ENCODE assay signal across 22 cellular contexts in genomic region chr2:33617401-33617800, GRCh38.
"Had no signal": no experiment of that assay in that cellular context is flagged by ENCODE, and none has a peak within 500 bp of the region (broad histone marks: within the 10 kb centered on the region; RNA-seq: fewer than 3 reads in every experiment).

No MANE protein-coding gene starts in this region.

- H3K27me3 ChIP-seq: dorsolateral prefrontal cortex, neutrophil, pancreas, right lobe of liver, tibial nerve, upper lobe of left lung had no signal

- H3K4me1 ChIP-seq: pancreas, right lobe of liver, tibial nerve, upper lobe of left lung had no signal

- DNase-seq: dorsolateral prefrontal cortex; effector CD4-positive, alpha-beta T cell; kidney; mucosa of descending colon; naive B cell; pancreas; right lobe of liver; small intestine; stimulated activated CD4-positive, alpha-beta T cell treated with anti-CD3 and anti-CD28 coated beads, Interleukin-15, amount 100 ng/mL, for 24 hours; stimulated activated CD4-positive, alpha-beta T cell treated with anti-CD3 and anti-CD28 coated beads, Interleukin-2, amount 100 ng/mL, for 48 hours; stimulated activated naive B cell treated with anti-CD40 and anti-IgM and Interleukin-4, amounts not matched to agents 10 μg/mL and 1 μg/mL and 100 μg/mL, for 72 hours; upper lobe of left lung had no signal

- H3K27ac ChIP-seq: dorsolateral prefrontal cortex, neutrophil, pancreas, right lobe of liver, thoracic aorta, tibial nerve, upper lobe of left lung had no signal

- H3K4me3 Mint-ChIP-seq: mesothelial cell of epicardium; naive B cell; natural killer cell treated with Interleukin-12 subunit alpha and Interleukin-12 subunit beta and Interleukin-15 and Interleukin-18, amount 100 ng/mL, for 72 hours; neural crest cell; stimulated activated naive B cell treated with anti-CD40 and anti-IgM and Interleukin-4, amounts not matched to agents 10 μg/mL and 1 μg/mL and 100 μg/mL, for 72 hours; stimulated activated naive CD8-positive, alpha-beta T cell treated with anti-CD3 and anti-CD28 coated beads, Interleukin-15, Interleukin-2, amounts not matched to agents 100 ng/mL and 50 ng/mL, for 24 hours had no signal

- H3K27me3 Mint-ChIP-seq: progenitor cell of endocrine pancreas; stimulated activated naive B cell treated with anti-CD40 and anti-IgM and Interleukin-4, amounts not matched to agents 10 μg/mL and 1 μg/mL and 100 μg/mL, for 72 hours; stimulated activated naive CD8-positive, alpha-beta T cell treated with anti-CD3 and anti-CD28 coated beads, Interleukin-15, Interleukin-2, amounts not matched to agents 100 ng/mL and 50 ng/mL, for 24 hours had no signal

- FAIRE-seq: frontal cortex, kidney, pancreas, small intestine had no signal

- H3K4me1 Mint-ChIP-seq: naive B cell, neural crest cell had no signal

- H3K36me3 ChIP-seq: neutrophil, pancreas, right lobe of liver, thoracic aorta, tibial nerve, upper lobe of left lung had no signal

- H3K27ac Mint-ChIP-seq: mesothelial cell of epicardium; naive B cell; natural killer cell treated with Interleukin-12 subunit alpha and Interleukin-12 subunit beta and Interleukin-15 and Interleukin-18, amount 100 ng/mL, for 72 hours; progenitor cell of endocrine pancreas; stimulated activated naive B cell treated with anti-CD40 and anti-IgM and Interleukin-4, amounts not matched to agents 10 μg/mL and 1 μg/mL and 100 μg/mL, for 72 hours; stimulated activated naive CD8-positive, alpha-beta T cell treated with anti-CD3 and anti-CD28 coated beads, Interleukin-15, Interleukin-2, amounts not matched to agents 100 ng/mL and 50 ng/mL, for 24 hours had no signal

- H3K4me3 ChIP-seq: dorsolateral prefrontal cortex, mucosa of descending colon, pancreas, right lobe of liver, thoracic aorta, tibial nerve, upper lobe of left lung had no signal

- ATAC-seq: left lobe of liver; mucosa of descending colon; natural killer cell treated with Interleukin-12 subunit alpha and Interleukin-12 subunit beta and Interleukin-15 and Interleukin-18, amount 100 ng/mL, for 72 hours; pancreas; right lobe of liver; stimulated activated naive B cell treated with anti-CD40 and anti-IgM and Interleukin-4, amounts not matched to agents 10 μg/mL and 1 μg/mL and 100 μg/mL, for 72 hours had no signal

- H3K9me3 ChIP-seq: neutrophil, pancreas, right lobe of liver, thoracic aorta had no signal
